8 cellular contexts compared by ENCODE assay signal in the genomic region with DNA sequence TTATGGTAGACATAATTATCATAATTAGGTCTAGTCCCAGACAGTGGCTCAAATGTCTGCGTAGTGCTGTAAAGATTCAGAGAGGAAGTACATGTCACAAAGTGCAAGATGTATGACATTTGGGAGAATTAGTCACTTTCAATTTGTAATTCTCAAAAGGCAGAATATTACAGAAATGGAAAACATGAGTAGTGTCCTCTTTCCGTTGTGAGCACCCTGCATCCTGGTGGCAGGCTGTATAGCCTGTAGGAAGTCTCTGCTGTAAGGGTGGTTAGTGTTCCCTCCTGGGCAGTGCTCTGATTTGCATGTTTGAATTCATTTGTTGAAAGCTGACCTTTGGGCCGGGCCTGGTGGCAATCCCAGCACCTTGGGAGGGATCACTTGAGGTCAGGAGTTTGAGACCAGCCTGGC. TPM values are rescaled to one million over a fixed set of nuclear protein-coding genes. Genes with fewer than 3 reads are reported as not detected.
A peak's percentile ranks its signal among the peaks of the same experiment; 100 is the strongest.
DNase-seq lines count a peak whose midpoint lies in the region; ATAC-seq lines count a peak whose summit lies in the region.

No MANE protein-coding gene starts in this region.

- no peak overlapping the region for H3K4me3 Mint-ChIP-seq in T-cell

- POLR2A ChIA-PET in T-cell (lab: Charles Lee): no interaction called here

- peaks cover 0 to 2% (median 0%) of the 10 kb centered on the region in 3 donors for H3K4me1 Mint-ChIP-seq in T-cell

- CTCF ChIA-PET in T-cell (lab: Charles Lee): no interaction called here

- ATAC-seq in GM19395 (IDR thresholded peaks at IDR 0.05; ENCODE audit: unreplicated experiment) (peak; percentile 95), HG03139 (IDR thresholded peaks at IDR 0.05; ENCODE audit: unreplicated experiment) (peak; percentile 89), T-cell (replicated peaks in 1 of 4) (no peak)

- H3K27ac Mint-ChIP-seq in T-cell: no peak overlapping the region

- H3K27me3 Mint-ChIP-seq in T-cell: peaks cover 0 to 7% of the 10 kb centered on the region in 2 donors

- H3K36me3 Mint-ChIP-seq in T-cell: no peaks in the 10 kb centered on the region

- H3K9me3 Mint-ChIP-seq in T-cell: no peaks in the 10 kb centered on the region

- peak; percentile 6 for DNase-seq in ELR (ENCODE audit: low read depth)
- DNase-seq in amniotic epithelial cell (ENCODE audit: low read depth): peak; percentile 40
- DNase-seq in NCI-H2029 treated with DMSO at 0.1 percent for 48 hours (lab: John Stamatoyannopoulos, UW): no peak
- no peak for DNase-seq in T-cell
- DNase-seq in OCI-M2 (lab: John Stamatoyannopoulos, UW; ENCODE audit: unreplicated experiment): no peak
- DNase-seq in hippocampal formation (lab: John Stamatoyannopoulos, UW): no peak

RNA-seq across cellular contexts. Expression of gene CDK14, which starts 17.0 kb away (rescaled TPM):
- 1 to 10 TPM in 4 of 5 donors, under 1 TPM in 1; 0.86 to 6.6 (median 1.6) TPM for total RNA-seq in T-cell

Comparison
In these comparisons a context has a peak if more than half of its experiments do, and no peak if none do; other contexts are left out.
1. DNase-seq: peak in ELR (single experiment) and amniotic epithelial cell (single experiment); none in NCI-H2029 treated with DMSO at 0.1 percent for 48 hours (single experiment), T-cell (0 of 34), OCI-M2 (single experiment) and hippocampal formation (0 of 2).
2. ATAC-seq: peak in GM19395 (single experiment) and HG03139 (single experiment); none in T-cell (0 of 4).